Comparison of ENCODE assay signal across 1 cellular context in the genomic region with DNA sequence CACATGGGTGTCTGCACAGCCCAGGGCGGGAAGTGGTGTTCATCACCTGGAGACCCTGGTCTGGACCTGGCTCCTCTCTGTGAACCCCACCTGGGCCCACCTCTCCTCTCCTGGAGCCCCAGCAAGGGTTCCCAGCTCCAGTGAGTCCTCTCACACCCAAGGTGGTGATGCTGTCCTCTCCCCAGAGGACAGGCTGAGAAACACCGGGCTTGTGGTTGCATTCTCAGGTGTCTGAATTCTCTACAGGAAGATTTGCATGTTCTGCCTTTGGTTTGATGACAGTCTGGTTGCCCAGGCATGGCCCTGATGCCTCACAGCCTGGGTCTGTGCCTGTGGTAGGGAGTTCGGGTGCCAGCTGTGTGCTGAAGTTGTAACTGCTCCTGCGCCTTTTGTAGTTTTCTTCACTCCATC.
TF ChIP-seq lines count a peak whose summit lies in the region.

No MANE protein-coding gene starts in this region.

TF ChIP-seq in H1, 55 proteins besides CTCF, POLR2A, EP300 and RAD21:
- no peak for TF ChIP-seq RNF2 (IDR thresholded peaks at IDR 0.05; ENCODE audit: borderline replicate concordance, low read depth, low read length, missing control alignments, poor library complexity, severe bottlenecking)
- no peak for TF ChIP-seq SP2 (IDR thresholded peaks at IDR 0.05; ENCODE audit: low read length)
- no peak for TF ChIP-seq MAFK (IDR thresholded peaks at IDR 0.05; ENCODE audit: low read depth, low read length)
- no peak for TF ChIP-seq BACH1 (IDR thresholded peaks at IDR 0.05; ENCODE audit: low read length)
- no peak for TF ChIP-seq RXRA (IDR thresholded peaks at IDR 0.05; ENCODE audit: insufficient read depth, low read depth, low read length)
- TF ChIP-seq HDAC2 (IDR thresholded peaks at IDR 0.05; ENCODE audit: borderline replicate concordance in 1 of 2, low read depth in 2 of 2, low read length in 2 of 2) = no peak
